12 cellular contexts compared by ENCODE assay signal in the genomic region with DNA sequence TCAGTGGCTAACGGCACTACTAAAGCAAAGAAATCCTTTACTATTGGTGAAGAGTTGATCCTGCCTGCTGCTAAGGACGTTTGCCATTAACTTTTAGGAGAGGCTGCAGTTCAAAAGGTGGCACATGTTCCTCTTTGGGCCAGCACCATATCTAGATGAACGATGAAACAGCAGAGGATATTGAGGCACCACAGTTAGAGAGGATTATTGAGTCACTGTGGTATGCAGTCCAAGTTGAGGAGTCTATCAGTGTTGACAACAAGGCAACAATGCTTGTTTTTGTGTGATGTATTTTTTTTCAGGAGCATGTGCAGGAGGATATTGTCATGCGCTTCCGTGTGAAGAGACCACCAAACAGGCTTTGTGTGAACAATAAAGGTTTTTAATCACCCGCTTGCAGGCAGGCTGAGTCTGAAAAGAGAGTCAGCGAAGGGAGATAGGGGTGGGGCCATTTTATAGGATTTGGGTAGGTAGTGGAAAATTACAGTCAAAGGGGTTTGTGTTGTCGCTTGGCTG.
DNase-seq lines count a peak whose midpoint lies in the region; ATAC-seq and TF ChIP-seq lines count a peak whose summit lies in the region.
"Had no signal": no experiment of that assay in that cellular context is flagged by ENCODE, and none has a peak within 500 bp of the region (broad histone marks: within the 10 kb centered on the region; RNA-seq: fewer than 3 reads in every experiment).

No MANE protein-coding gene starts in this region.

- peaks cover 17% of the 10 kb centered on the region for H3K4me1 Mint-ChIP-seq in activated T-cell treated with anti-CD3 and anti-CD28 coated beads, Interleukin-2, amount 50 U/mL, for 72 hours (ENCODE audit: low read depth)
- peaks cover 14% of the 10 kb centered on the region for H3K4me1 Mint-ChIP-seq in activated T-cell treated with anti-CD3 and anti-CD28 coated beads, Interleukin-2, amount 50 U/mL, for 24 hours (ENCODE audit: low read depth)
- peaks cover 6% of the 10 kb centered on the region for H3K4me1 Mint-ChIP-seq in activated T-helper 2 cell treated with anti-CD3 and anti-CD28 coated beads, Interferon-gamma antibody, Interleukin-2, Interleukin-4, amounts not matched to agents 10 μg/mL and 5 μg/mL and 100 μg/mL, durations not matched to agents 14 hours and 24 hours and 36 hours (ENCODE audit: low read depth)

- H3K9me3 ChIP-seq in neural cell (ENCODE audit: low read length): no peaks in the 10 kb centered on the region

- no peak overlapping the region for H3K4me3 Mint-ChIP-seq in activated T-cell treated with anti-CD3 and anti-CD28 coated beads, Interleukin-2, amount 50 U/mL, for 72 hours
- H3K4me3 Mint-ChIP-seq in activated T-cell treated with anti-CD3 and anti-CD28 coated beads, Interleukin-2, amount 50 U/mL, for 24 hours: no peak overlapping the region
- no peak overlapping the region for H3K4me3 Mint-ChIP-seq in activated T-helper 2 cell treated with anti-CD3 and anti-CD28 coated beads, Interferon-gamma antibody, Interleukin-2, Interleukin-4, amounts not matched to agents 10 μg/mL and 5 μg/mL and 100 μg/mL, durations not matched to agents 14 hours and 24 hours and 36 hours (ENCODE audit: low read depth)
- H3K4me3 Mint-ChIP-seq: CD14-positive monocyte; CD8-positive, alpha-beta T cell had no signal

- H3K36me3 Mint-ChIP-seq in activated T-cell treated with anti-CD3 and anti-CD28 coated beads, Interleukin-2, amount 50 U/mL, for 72 hours (ENCODE audit: insufficient read depth in 2 of 2): peaks cover 0 to 2% of the 10 kb centered on the region in 2 donors
- H3K36me3 Mint-ChIP-seq in activated T-cell treated with anti-CD3 and anti-CD28 coated beads, Interleukin-2, amount 50 U/mL, for 24 hours (ENCODE audit: low read depth): peaks cover 2% of the 10 kb centered on the region
- H3K36me3 Mint-ChIP-seq in activated T-helper 2 cell treated with anti-CD3 and anti-CD28 coated beads, Interferon-gamma antibody, Interleukin-2, Interleukin-4, amounts not matched to agents 10 μg/mL and 5 μg/mL and 100 μg/mL, durations not matched to agents 14 hours and 24 hours and 36 hours (ENCODE audit: low read depth): no peaks in the 10 kb centered on the region
- H3K36me3 Mint-ChIP-seq: CD14-positive monocyte; CD8-positive, alpha-beta T cell had no signal

- no peak overlapping the region for H3K9ac ChIP-seq in neural cell (ENCODE audit: low read length)

- intact Hi-C loops in activated T-helper 2 cell treated with anti-CD3 and anti-CD28 coated beads, Interferon-gamma antibody, Interleukin-2, Interleukin-4, amounts not matched to agents 10 μg/mL and 5 μg/mL and 100 μg/mL, durations not matched to agents 14 hours and 24 hours and 36 hours (cut with micrococcal nuclease): no loop called here

- H3K4me2 ChIP-seq in neural cell (ENCODE audit: low read length): no peak overlapping the region

- H3K79me2 ChIP-seq in neural cell (replicated peaks; ENCODE audit: insufficient read depth, low read length): no peaks in the 10 kb centered on the region

- H3F3A ChIP-seq in neural cell (ENCODE audit: insufficient read depth, low read length, poor library complexity, severe bottlenecking): no peaks in the 10 kb centered on the region

- H2AFZ ChIP-seq in neural cell (ENCODE audit: low read depth, low read length): no peak overlapping the region

- peak overlapping the region; percentile 55 for H3K27ac Mint-ChIP-seq in activated T-cell treated with anti-CD3 and anti-CD28 coated beads, Interleukin-2, amount 50 U/mL, for 72 hours
- H3K27ac Mint-ChIP-seq in activated T-cell treated with anti-CD3 and anti-CD28 coated beads, Interleukin-2, amount 50 U/mL, for 24 hours: no peak overlapping the region
- peak overlapping the region; percentile 16 for H3K27ac Mint-ChIP-seq in activated T-helper 2 cell treated with anti-CD3 and anti-CD28 coated beads, Interferon-gamma antibody, Interleukin-2, Interleukin-4, amounts not matched to agents 10 μg/mL and 5 μg/mL and 100 μg/mL, durations not matched to agents 14 hours and 24 hours and 36 hours
- H3K27ac Mint-ChIP-seq: CD14-positive monocyte; CD8-positive, alpha-beta T cell had no signal

- no peak for TF ChIP-seq RAD21 in neural cell (conservative IDR thresholded peaks at IDR 0.05)

- no peaks in the 10 kb centered on the region for H3K27me3 Mint-ChIP-seq in activated T-cell treated with anti-CD3 and anti-CD28 coated beads, Interleukin-2, amount 50 U/mL, for 72 hours (ENCODE audit: low read depth)
- no peaks in the 10 kb centered on the region for H3K27me3 Mint-ChIP-seq in activated T-cell treated with anti-CD3 and anti-CD28 coated beads, Interleukin-2, amount 50 U/mL, for 24 hours
- H3K27me3 Mint-ChIP-seq in activated T-helper 2 cell treated with anti-CD3 and anti-CD28 coated beads, Interferon-gamma antibody, Interleukin-2, Interleukin-4, amounts not matched to agents 10 μg/mL and 5 μg/mL and 100 μg/mL, durations not matched to agents 14 hours and 24 hours and 36 hours (ENCODE audit: low read depth): no peaks in the 10 kb centered on the region

- TF ChIP-seq CTCF in neural cell (IDR thresholded peaks at IDR 0.05; ENCODE audit: poor library complexity, severe bottlenecking): no peak

- DNase-seq in activated T-cell treated with anti-CD3 and anti-CD28 coated beads, Interleukin-2, amount 50 U/mL, for 72 hours: no peak
- no peak for DNase-seq in activated T-cell treated with anti-CD3 and anti-CD28 coated beads, Interleukin-2, amount 50 U/mL, for 24 hours
- no peak for DNase-seq in activated T-helper 2 cell treated with anti-CD3 and anti-CD28 coated beads, Interferon-gamma antibody, Interleukin-2, Interleukin-4, amounts not matched to agents 10 μg/mL and 5 μg/mL and 100 μg/mL, durations not matched to agents 14 hours and 24 hours and 36 hours (ENCODE audit: low spot score)
- DNase-seq in NCI-H510A treated with DMSO at 0.1 percent for 48 hours (lab: John Stamatoyannopoulos, UW) (no peak), cerebellar cortex (ENCODE audit: low spot score) (no peak)
- DNase-seq: CD8-positive, alpha-beta T cell; DMS 273 treated with DMSO at 0.1 percent for 48 hours had no signal

- no peaks in the 10 kb centered on the region for H4K20me1 ChIP-seq in neural cell (ENCODE audit: insufficient read depth)

- no peaks in the 10 kb centered on the region for H3K9me2 ChIP-seq in neural cell (ENCODE audit: insufficient read depth, low read length)

- TF ChIP-seq EP300 in neural cell (conservative IDR thresholded peaks at IDR 0.05; ENCODE audit: poor library complexity, severe bottlenecking): no peak

- ATAC-seq in activated T-cell treated with anti-CD3 and anti-CD28 coated beads, Interleukin-2, amount 50 U/mL, for 72 hours (replicated peaks in 1 of 2): peak; percentile 62 to 67
- ATAC-seq in HG02763 (IDR thresholded peaks at IDR 0.05; ENCODE audit: unreplicated experiment): no peak
- ATAC-seq: CD8-positive, alpha-beta T cell; HepG2 had no signal

- H3K9me3 Mint-ChIP-seq in activated T-cell treated with anti-CD3 and anti-CD28 coated beads, Interleukin-2, amount 50 U/mL, for 72 hours: no peaks in the 10 kb centered on the region
- no peaks in the 10 kb centered on the region for H3K9me3 Mint-ChIP-seq in activated T-cell treated with anti-CD3 and anti-CD28 coated beads, Interleukin-2, amount 50 U/mL, for 24 hours
- no peaks in the 10 kb centered on the region for H3K9me3 Mint-ChIP-seq in activated T-helper 2 cell treated with anti-CD3 and anti-CD28 coated beads, Interferon-gamma antibody, Interleukin-2, Interleukin-4, amounts not matched to agents 10 μg/mL and 5 μg/mL and 100 μg/mL, durations not matched to agents 14 hours and 24 hours and 36 hours
- H3K9me3 Mint-ChIP-seq: CD8-positive, alpha-beta T cell had no signal

- H3K27me3 ChIP-seq in neural cell (ENCODE audit: insufficient read depth, low read depth, low read length): no peaks in the 10 kb centered on the region

- no peaks in the 10 kb centered on the region for H3K36me3 ChIP-seq in neural cell (ENCODE audit: insufficient read depth, low read length)

- H3K4me3 ChIP-seq in neural cell (ENCODE audit: low read length): peak overlapping the region; percentile 42

- H3K27ac ChIP-seq in neural cell (ENCODE audit: low read length): peak overlapping the region; percentile 77
- H3K27ac ChIP-seq: 22Rv1 had no signal

TF ChIP-seq in neural cell, 6 proteins besides CTCF, POLR2A, EP300 and RAD21:
- no peak for TF ChIP-seq EZH2 (IDR thresholded peaks at IDR 0.05; ENCODE audit: borderline replicate concordance, insufficient read depth, low read length, poor library complexity, severe bottlenecking)
- TF ChIP-seq SMC3 (conservative IDR thresholded peaks at IDR 0.05; ENCODE audit: poor library complexity): no peak
- TF ChIP-seq, protein P1, sequence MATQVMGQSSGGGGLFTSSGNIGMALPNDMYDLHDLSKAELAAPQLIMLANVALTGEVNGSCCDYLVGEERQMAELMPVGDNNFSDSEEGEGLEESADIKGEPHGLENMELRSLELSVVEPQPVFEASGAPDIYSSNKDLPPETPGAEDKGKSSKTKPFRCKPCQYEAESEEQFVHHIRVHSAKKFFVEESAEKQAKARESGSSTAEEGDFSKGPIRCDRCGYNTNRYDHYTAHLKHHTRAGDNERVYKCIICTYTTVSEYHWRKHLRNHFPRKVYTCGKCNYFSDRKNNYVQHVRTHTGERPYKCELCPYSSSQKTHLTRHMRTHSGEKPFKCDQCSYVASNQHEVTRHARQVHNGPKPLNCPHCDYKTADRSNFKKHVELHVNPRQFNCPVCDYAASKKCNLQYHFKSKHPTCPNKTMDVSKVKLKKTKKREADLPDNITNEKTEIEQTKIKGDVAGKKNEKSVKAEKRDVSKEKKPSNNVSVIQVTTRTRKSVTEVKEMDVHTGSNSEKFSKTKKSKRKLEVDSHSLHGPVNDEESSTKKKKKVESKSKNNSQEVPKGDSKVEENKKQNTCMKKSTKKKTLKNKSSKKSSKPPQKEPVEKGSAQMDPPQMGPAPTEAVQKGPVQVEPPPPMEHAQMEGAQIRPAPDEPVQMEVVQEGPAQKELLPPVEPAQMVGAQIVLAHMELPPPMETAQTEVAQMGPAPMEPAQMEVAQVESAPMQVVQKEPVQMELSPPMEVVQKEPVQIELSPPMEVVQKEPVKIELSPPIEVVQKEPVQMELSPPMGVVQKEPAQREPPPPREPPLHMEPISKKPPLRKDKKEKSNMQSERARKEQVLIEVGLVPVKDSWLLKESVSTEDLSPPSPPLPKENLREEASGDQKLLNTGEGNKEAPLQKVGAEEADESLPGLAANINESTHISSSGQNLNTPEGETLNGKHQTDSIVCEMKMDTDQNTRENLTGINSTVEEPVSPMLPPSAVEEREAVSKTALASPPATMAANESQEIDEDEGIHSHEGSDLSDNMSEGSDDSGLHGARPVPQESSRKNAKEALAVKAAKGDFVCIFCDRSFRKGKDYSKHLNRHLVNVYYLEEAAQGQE (IDR thresholded peaks at IDR 0.05; ENCODE audit: borderline replicate concordance): no peak
TF ChIP-seq in neural cell: peak in this region for 0.
